In the genomic region with DNA sequence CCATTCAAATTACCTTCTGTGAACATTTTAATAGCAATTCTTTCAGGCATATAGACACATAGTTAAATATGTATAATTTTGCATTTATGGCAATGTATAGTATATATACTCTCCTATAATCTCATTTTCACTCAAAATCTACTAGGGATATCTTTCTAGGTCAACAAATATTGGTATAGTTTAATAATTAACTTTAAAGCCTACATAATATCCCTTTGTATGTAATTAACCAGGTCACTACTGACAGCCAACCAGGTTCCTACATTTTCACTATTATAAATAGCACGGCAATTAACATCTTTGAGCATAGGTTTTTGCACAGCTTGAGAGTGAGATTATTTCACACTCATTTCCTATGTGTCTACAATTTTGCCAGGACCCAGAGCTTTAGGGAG, we compare ENCODE assay signal across 21 cellular contexts. TPM values are rescaled to one million over a fixed set of nuclear protein-coding genes. Genes with fewer than 3 reads are reported as not detected.
"Had no signal": no experiment of that assay in that cellular context is flagged by ENCODE, and none has a peak within 500 bp of the region (broad histone marks: within the 10 kb centered on the region; RNA-seq: fewer than 3 reads in every experiment).

No MANE protein-coding gene starts in this region.

- H3K27me3 ChIP-seq: colonic mucosa, esophagus muscularis mucosa, gastrocnemius medialis, heart right ventricle had no signal

- H3K4me1 ChIP-seq: colonic mucosa, esophagus muscularis mucosa, gastrocnemius medialis, heart right ventricle, left ventricle myocardium inferior, lower lobe of right lung had no signal

- DNase-seq: cortex of kidney, gastrocnemius medialis, left cardiac atrium, left ventricle myocardium inferior, lower lobe of right lung had no signal

- H3K27ac ChIP-seq: colonic mucosa, esophagus muscularis mucosa, gastrocnemius medialis, heart right ventricle, left ventricle myocardium inferior, lower lobe of right lung had no signal

- H3K9me3 ChIP-seq: colonic mucosa, esophagus muscularis mucosa, gastrocnemius medialis, heart right ventricle, left ventricle myocardium inferior, lower lobe of right lung had no signal

- H3K36me3 ChIP-seq: colonic mucosa, esophagus muscularis mucosa, gastrocnemius medialis, heart right ventricle, left ventricle myocardium inferior, lower lobe of right lung had no signal

- ATAC-seq: gastrocnemius medialis had no signal

- H3K4me3 ChIP-seq: colonic mucosa, esophagus muscularis mucosa, gastrocnemius medialis, heart right ventricle, left ventricle myocardium inferior, lower lobe of right lung had no signal

RNA-seq across cellular contexts. Expression of gene OR2AG2, which starts 15.8 kb away (rescaled TPM):
- total RNA-seq: epithelial cell of proximal tubule, esophagus muscularis mucosa, gastrocnemius medialis, heart right ventricle, left ventricle myocardium inferior, mucosa of gallbladder had no signal
- polyA plus RNA-seq: heart right ventricle; liver; naive thymus-derived CD4-positive, alpha-beta T cell had no signal

RNA-seq across cellular contexts. Expression of gene OR2AG1, which starts 26.9 kb away (rescaled TPM):
- total RNA-seq: chondrocyte; colonic mucosa; dermis microvascular lymphatic vessel endothelial cell; endothelial cell of umbilical vein; epithelial cell of proximal tubule; esophagus muscularis mucosa; gastrocnemius medialis; glomerular endothelial cell; heart right ventricle; kidney epithelial cell; left cardiac atrium; left ventricle myocardium inferior; liver; lower lobe of right lung; lung microvascular endothelial cell; mononuclear cell; mucosa of gallbladder; naive thymus-derived CD4-positive, alpha-beta T cell had no signal
- polyA plus RNA-seq: endothelial cell of umbilical vein; esophagus; heart right ventricle; keratinocyte; liver; naive thymus-derived CD4-positive, alpha-beta T cell had no signal

RNA-seq across cellular contexts. Expression of gene OR6A2, which starts 43.5 kb away (rescaled TPM):
- total RNA-seq: chondrocyte, epithelial cell of proximal tubule, heart right ventricle, kidney epithelial cell, left ventricle myocardium inferior, mononuclear cell had no signal
- polyA plus RNA-seq: esophagus; heart right ventricle; liver; naive thymus-derived CD4-positive, alpha-beta T cell had no signal
